In genomic region chr17:82345151-82345976, GRCh38 we compare ENCODE assay signal across 16 cellular contexts. TPM values are rescaled to one million over a fixed set of nuclear protein-coding genes. Genes with fewer than 3 reads are reported as not detected.
"Had no signal": no experiment of that assay in that cellular context is flagged by ENCODE, and none has a peak within 500 bp of the region (broad histone marks: within the 10 kb centered on the region; RNA-seq: fewer than 3 reads in every experiment).

No MANE protein-coding gene starts in this region.

- ATAC-seq: gastrocnemius medialis, pancreas had no signal

- H3K4me3 ChIP-seq: gastrocnemius medialis, heart right ventricle, left ventricle myocardium inferior, pancreas, stomach, thoracic aorta had no signal

- H3K9me3 ChIP-seq: gastrocnemius medialis, heart right ventricle, left ventricle myocardium inferior, pancreas, stomach, thoracic aorta had no signal

- H3K36me3 ChIP-seq: gastrocnemius medialis, heart right ventricle, left ventricle myocardium inferior, pancreas, stomach, thoracic aorta had no signal

- H3K27me3 ChIP-seq: gastrocnemius medialis, pancreas had no signal

- H3K4me1 ChIP-seq: gastrocnemius medialis, pancreas had no signal

- H3K27ac ChIP-seq: gastrocnemius medialis, heart right ventricle, left ventricle myocardium inferior, pancreas, stomach, thoracic aorta had no signal

- DNase-seq: activated B cell treated with CpG ODN at 0.5 μM for 24 hours; activated effector memory CD4-positive, alpha-beta T cell treated with Interleukin-2 at 50 U/mL for 16 hours; activated T-cell treated with anti-CD3 and anti-CD28 coated beads, Interleukin-2, amount 50 U/mL, for 1 hour; central memory CD4-positive, alpha-beta T cell; effector memory CD4-positive, alpha-beta T cell; gastrocnemius medialis; left ventricle myocardium inferior; mesendoderm; stimulated activated CD4-positive, alpha-beta T cell treated with anti-CD3 and anti-CD28 coated beads, Interleukin-15, amount 100 ng/mL, for 24 hours; stimulated activated CD4-positive, alpha-beta T cell treated with anti-CD3 and anti-CD28 coated beads, Interleukin-4, amount 100 ng/mL, for 24 hours; stomach; T1000 had no signal

RNA-seq across cellular contexts. Expression of gene SECTM1, which starts 11.8 kb away (rescaled TPM):
- total RNA-seq: activated B cell treated with CpG ODN at 0.5 μM for 24 hours, neural crest cell had no signal

RNA-seq across cellular contexts. Expression of gene TEX19, which starts 13.7 kb away (rescaled TPM):
- total RNA-seq: activated B cell treated with CpG ODN at 0.5 μM for 24 hours, heart right ventricle, left ventricle myocardium inferior, pancreas, stomach, thoracic aorta had no signal

RNA-seq across cellular contexts. Expression of gene UTS2R, which starts 26.2 kb away (rescaled TPM):
- total RNA-seq: activated B cell treated with CpG ODN at 0.5 μM for 24 hours, gastrocnemius medialis, neural crest cell, stomach had no signal

RNA-seq across cellular contexts. Expression of gene CD7, which starts 28.0 kb away (rescaled TPM):
- total RNA-seq: neural crest cell had no signal
